16 cellular contexts compared by ENCODE assay signal in genomic region chr1:26874896-26875295, GRCh38. TPM values are rescaled to one million over a fixed set of nuclear protein-coding genes. Genes with fewer than 3 reads are reported as not detected.
A peak's percentile ranks its signal among the peaks of the same experiment; 100 is the strongest.
DNase-seq lines count a peak whose midpoint lies in the region; ATAC-seq and TF ChIP-seq lines count a peak whose summit lies in the region.
"Had no signal": no experiment of that assay in that cellular context is flagged by ENCODE, and none has a peak within 500 bp of the region (broad histone marks: within the 10 kb centered on the region; RNA-seq: fewer than 3 reads in every experiment).

No MANE protein-coding gene starts in this region.

- H3K9me3 ChIP-seq in PC-3 (ENCODE audit: low read length): no peaks in the 10 kb centered on the region
- no peaks in the 10 kb centered on the region for H3K9me3 ChIP-seq in iPS-20b (ENCODE audit: insufficient read depth, low read depth, low read length)
- no peaks in the 10 kb centered on the region for H3K9me3 ChIP-seq in trophoblast cell (ENCODE audit: insufficient read depth, low read depth, low read length)
- H3K9me3 ChIP-seq: BLaER1 treated with 17β-estradiol and CSF1 and Interleukin-3, amounts not matched to agents 10 nM and 100 nM had no signal

- TF ChIP-seq CTCF in PC-3 (conservative IDR thresholded peaks at IDR 0.05; ENCODE audit: low read depth, low read length): no peak

- DNase-seq in NCI-H82 (lab: John Stamatoyannopoulos, UW): peak; percentile 61
- no peak for DNase-seq in NCI-H82 treated with DMSO at 0.1 percent for 48 hours (lab: John Stamatoyannopoulos, UW; ENCODE audit: unreplicated experiment)
- no peak for DNase-seq in PC-3
- DNase-seq in trophoblast cell: no peak
- no peak for DNase-seq in ACHN
- no peak for DNase-seq in NOMO-1 treated with DMSO at 0.1 percent for 48 hours (lab: John Stamatoyannopoulos, UW; ENCODE audit: unreplicated experiment)
- DNase-seq: GOT3, NCI-H146, NCI-H2081 treated with DMSO at 0.1 percent for 48 hours, NCI-H226, NCI-H526 treated with DMSO at 0.1 percent for 48 hours had no signal

- no peak overlapping the region for H3K14ac ChIP-seq in trophoblast cell (ENCODE audit: low read length)

- BruUV-seq in PC-3 (replicated peaks; lab: Mats Ljungman, UMichigan): no TSS peak

- H3K79me2 ChIP-seq in PC-3 (ENCODE audit: low read length): peaks cover 4% of the 10 kb centered on the region; the same call in 1 of the 2 replicates
- no peaks in the 10 kb centered on the region for H3K79me2 ChIP-seq in trophoblast cell (ENCODE audit: control insufficient read depth, insufficient read depth, low read length, poor library complexity)

- peak overlapping the region; percentile 18 for H4K8ac ChIP-seq in trophoblast cell (ENCODE audit: low read depth, low read length)

- peak overlapping the region; percentile 18 for H2BK120ac ChIP-seq in trophoblast cell (ENCODE audit: insufficient read depth, low read length, poor library complexity)

- no peak overlapping the region for H3K4me3 ChIP-seq in PC-3 (ENCODE audit: low read length)
- H3K4me3 ChIP-seq in iPS-20b (ENCODE audit: low read length): no peak overlapping the region
- no peak overlapping the region for H3K4me3 ChIP-seq in trophoblast cell (ENCODE audit: low read depth, low read length)
- H3K4me3 ChIP-seq: BLaER1 treated with 17β-estradiol and CSF1 and Interleukin-3, amounts not matched to agents 10 nM and 100 nM had no signal

- H2BK12ac ChIP-seq in trophoblast cell (ENCODE audit: low read length): no peak overlapping the region

- H3K27ac ChIP-seq in PC-3 (ENCODE audit: low read length): peak overlapping the region; percentile 63
- no peak overlapping the region for H3K27ac ChIP-seq in iPS-20b (ENCODE audit: low read length)
- peak overlapping the region; percentile 41 for H3K27ac ChIP-seq in trophoblast cell (ENCODE audit: low read depth, low read length)
- H3K27ac ChIP-seq: 22Rv1; BLaER1 treated with 17β-estradiol and CSF1 and Interleukin-3, amounts not matched to agents 10 nM and 100 nM had no signal

- H3K27me3 ChIP-seq in PC-3 (ENCODE audit: low read length) (no peaks in the 10 kb centered on the region), iPS-20b (ENCODE audit: insufficient read depth, low read length) (no peaks in the 10 kb centered on the region), trophoblast cell (ENCODE audit: insufficient read depth, low read length) (no peaks in the 10 kb centered on the region)
- H3K27me3 ChIP-seq: BLaER1 treated with 17β-estradiol and CSF1 and Interleukin-3, amounts not matched to agents 10 nM and 100 nM had no signal

- no peak overlapping the region for H4K12ac ChIP-seq in trophoblast cell (ENCODE audit: low read depth, low read length)

- no peaks in the 10 kb centered on the region for H3K9me2 ChIP-seq in PC-3 (replicated peaks; ENCODE audit: low read length)

- H4K20me1 ChIP-seq in PC-3 (ENCODE audit: low read length): no peaks in the 10 kb centered on the region

- H3K23ac ChIP-seq in trophoblast cell (ENCODE audit: low read length): no peak overlapping the region

- peak overlapping the region; percentile 15 for H3K4ac ChIP-seq in trophoblast cell (ENCODE audit: low read depth, low read length)

- intact Hi-C loops in PC-3 (cut with micrococcal nuclease): loop anchor here (5.0 kb wide), 1 partner anchor 63 kb away; no protein-coding TSS in a partner anchor

- H2AFZ ChIP-seq in PC-3 (ENCODE audit: low read length) (no peak overlapping the region), trophoblast cell (ENCODE audit: insufficient read depth, low read length, poor library complexity) (no peak overlapping the region)

- H4K91ac ChIP-seq in trophoblast cell (ENCODE audit: low read depth, low read length): peak overlapping the region; percentile 21

- peaks cover 4% of the 10 kb centered on the region for H3K79me1 ChIP-seq in trophoblast cell (ENCODE audit: low read length)

- no peak for ATAC-seq in PC-3
- no peak for ATAC-seq in HG03520 (IDR thresholded peaks at IDR 0.05; ENCODE audit: unreplicated experiment)

- peak overlapping the region; percentile 4 for H2AK5ac ChIP-seq in trophoblast cell (ENCODE audit: low read length)

- H3K36me3 ChIP-seq in PC-3 (ENCODE audit: low read depth, low read length) (peaks cover 12% of the 10 kb centered on the region; the same call in 1 of the 2 replicates), iPS-20b (ENCODE audit: insufficient read depth, low read depth, low read length) (peaks cover 24% of the 10 kb centered on the region), trophoblast cell (ENCODE audit: control insufficient read depth in 1 of 2, insufficient read depth in 2 of 2, low read length in 2 of 2) (peaks cover 12 to 24% of the 10 kb centered on the region in 2 experiments)

- in situ Hi-C loops in ACHN (cut with HindIII; ENCODE audit: low pct_ligation_motif_present, low pct_unique_long_range_greater_than_20kb, low sequenced_read_pairs): no loop called here

- H3K4me2 ChIP-seq in PC-3 (ENCODE audit: low read length) (peak overlapping the region; percentile 36; the same call in 1 of the 2 replicates), trophoblast cell (ENCODE audit: low read length) (no peak overlapping the region)
- H3K4me2 ChIP-seq: BLaER1 treated with 17β-estradiol and CSF1 and Interleukin-3, amounts not matched to agents 10 nM and 100 nM had no signal

- H3K9ac ChIP-seq in PC-3 (ENCODE audit: low read length): no peak overlapping the region
- H3K9ac ChIP-seq in iPS-20b (ENCODE audit: low read depth, low read length): peak overlapping the region; percentile 17; the same call in 1 of the 2 replicates
- H3K9ac ChIP-seq in trophoblast cell (ENCODE audit: low read length): no peak overlapping the region

- no peak overlapping the region for H3K18ac ChIP-seq in trophoblast cell (ENCODE audit: low read length)

- H3K4me1 ChIP-seq in PC-3 (ENCODE audit: insufficient read depth, low read length) (peaks cover 45% of the 10 kb centered on the region), iPS-20b (ENCODE audit: insufficient read depth, low read length) (peaks cover 9% of the 10 kb centered on the region; the same call in 1 of the 2 replicates), trophoblast cell (ENCODE audit: control insufficient read depth in 1 of 2, insufficient read depth in 2 of 2, low read length in 2 of 2) (peaks cover 2 to 12% of the 10 kb centered on the region in 2 experiments)
- H3K4me1 ChIP-seq: BLaER1 treated with 17β-estradiol and CSF1 and Interleukin-3, amounts not matched to agents 10 nM and 100 nM had no signal

- WGBS in trophoblast cell (ENCODE audit: extremely low coverage, insufficient coverage, insufficient read length): no CpG with 5 or more reads among the region's 4 CpGs

- peak overlapping the region; percentile 10 for H2BK5ac ChIP-seq in trophoblast cell (ENCODE audit: low read depth, low read length, poor library complexity)

- POLR2A ChIA-PET in PC-3 (lab: Charles Lee; ENCODE audit: unreplicated experiment): interaction anchor here (0.9 kb wide), 1 partner anchor 10 kb away, joined by 7 read pairs; no protein-coding TSS in a partner anchor

- CTCF ChIA-PET in PC-3 (lab: Charles Lee): no interaction called here

- H3F3A ChIP-seq in PC-3 (ENCODE audit: low read length, unreplicated experiment): peaks cover 9% of the 10 kb centered on the region

RNA-seq across cellular contexts. Expression of gene SFN, which starts 11.9 kb away (rescaled TPM):
- 411 and 577 TPM in 2 replicates for total RNA-seq in PC-3 (2014; rRNA removed)
- 45.3 and 46.7 TPM in 2 replicates for polyA plus RNA-seq in trophoblast cell (2013)

RNA-seq across cellular contexts. Expression of gene GPN2, which starts 15.2 kb away (rescaled TPM):
- 24.6 and 28.2 TPM in 2 replicates for total RNA-seq in PC-3 (2014; rRNA removed)
- polyA plus RNA-seq in trophoblast cell (2013): 22.9 and 24.1 TPM in 2 replicates

RNA-seq across cellular contexts. Expression of gene GPATCH3, which starts 25.4 kb away (rescaled TPM):
- total RNA-seq in PC-3 (2014; rRNA removed): 16.1 and 18.8 TPM in 2 replicates
- 17.8 and 18.2 TPM in 2 replicates for polyA plus RNA-seq in trophoblast cell (2013)

RNA-seq across cellular contexts. Expression of gene NR0B2, which starts 38.9 kb away (rescaled TPM):
- total RNA-seq in PC-3 (2014; rRNA removed): not detected in 2 replicates
- not detected in 2 replicates for polyA plus RNA-seq in trophoblast cell (2013)
- total RNA-seq: Daoy had no signal

RNA-seq across cellular contexts. Expression of gene NUDC, which starts 46.6 kb away (rescaled TPM):
- 149 and 198 TPM in 2 replicates for total RNA-seq in PC-3 (2014; rRNA removed)
- 61.4 and 64.4 TPM in 2 replicates for polyA plus RNA-seq in trophoblast cell (2013)
